ENCODE assay signal across 25 cellular contexts in the genomic region with DNA sequence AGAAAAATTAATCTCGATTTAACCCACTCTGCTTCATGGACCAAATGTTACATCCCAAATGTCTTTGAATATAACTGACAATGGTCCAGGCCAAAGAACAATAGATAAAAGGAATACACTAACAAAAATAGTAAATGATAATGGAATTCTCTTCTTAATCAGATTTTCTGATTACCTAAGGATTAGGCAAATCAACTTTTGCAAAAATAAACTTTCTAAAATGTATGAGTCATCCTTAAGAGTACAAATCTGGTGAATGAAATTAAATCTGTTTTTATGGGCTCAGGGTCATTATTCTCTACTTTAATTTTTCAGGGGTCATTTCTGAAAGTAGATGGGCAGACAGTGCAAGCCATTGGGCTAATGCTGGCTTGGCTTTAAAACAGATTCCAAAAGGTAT.
"Had no signal": no experiment of that assay in that cellular context is flagged by ENCODE, and none has a peak within 500 bp of the region (broad histone marks: within the 10 kb centered on the region; RNA-seq: fewer than 3 reads in every experiment).

No MANE protein-coding gene starts in this region.

- H3K27ac ChIP-seq: stomach, suprapubic skin, testis, thoracic aorta, thyroid gland, tibial nerve, transverse colon, upper lobe of left lung, upper lobe of right lung, vagina had no signal

- H3K4me1 ChIP-seq: stomach, suprapubic skin, testis, thyroid gland, tibial nerve, transverse colon, upper lobe of left lung, upper lobe of right lung, vagina had no signal

- H3K4me3 ChIP-seq: stomach, suprapubic skin, testis, thoracic aorta, thyroid gland, tibial artery, tibial nerve, transverse colon, upper lobe of left lung, upper lobe of right lung, vagina had no signal

- H3K9me3 ChIP-seq: suprapubic skin, testis, thoracic aorta, thyroid gland, tibial artery, transverse colon, upper lobe of left lung, upper lobe of right lung, vagina had no signal

- DNase-seq: stimulated activated CD4-positive, alpha-beta T cell treated with anti-CD3 and anti-CD28 coated beads, Interleukin-2, amount 100 ng/mL, for 48 hours; stimulated activated CD4-positive, alpha-beta T cell treated with anti-CD3 and anti-CD28 coated beads, Interleukin-4, amount 100 ng/mL, for 1 hour; stimulated activated CD4-positive, alpha-beta T cell treated with anti-CD3 and anti-CD28 coated beads, Interleukin-4, amount 100 ng/mL, for 24 hours; stimulated activated CD4-positive, alpha-beta T cell treated with anti-CD3 and anti-CD28 coated beads, Interleukin-4, amount 100 ng/mL, for 4 hours; stimulated activated CD8-positive, alpha-beta memory T cell treated with anti-CD3 and anti-CD28 coated beads, Interleukin-4, amount 100 ng/mL, for 48 hours; stimulated activated naive B cell treated with anti-CD40 and anti-IgM and Interleukin-4, amounts not matched to agents 10 μg/mL and 1 μg/mL and 100 μg/mL, for 72 hours; stimulated activated naive CD4-positive, alpha-beta T cell; stimulated activated naive CD4-positive, alpha-beta T cell treated with Interleukin-2 at 50 U/mL for 16 hours; stimulated activated naive CD8-positive, alpha-beta T cell treated with anti-CD3 and anti-CD28 coated beads, Interleukin-15, amount 100 ng/mL, for 72 hours; stimulated activated naive CD8-positive, alpha-beta T cell treated with anti-CD3 and anti-CD28 coated beads, Interleukin-15, Interleukin-2, amounts not matched to agents 100 U/mL and 50 U/mL, for 24 hours; stomach; tibial artery; transverse colon; trophoblast cell; upper lobe of left lung; upper lobe of right lung had no signal

- ATAC-seq: stimulated activated effector memory CD8-positive, alpha-beta T cell treated with anti-CD3 and anti-CD28 coated beads, Interleukin-12 subunit alpha, Interleukin-12 subunit beta, amount 100 ng/mL, for 72 hours; stimulated activated memory B cell treated with anti-CD40 and anti-IgM and Interleukin-4, amounts not matched to agents 10 μg/mL and 1 μg/mL and 100 μg/mL, for 72 hours; stimulated activated naive B cell treated with anti-CD40 and anti-IgM and Interleukin-4, amounts not matched to agents 10 μg/mL and 1 μg/mL and 100 μg/mL, for 72 hours; stimulated activated naive CD8-positive, alpha-beta T cell treated with anti-CD3 and anti-CD28 coated beads, Interleukin-15, amount 100 ng/mL, for 72 hours; stimulated activated naive CD8-positive, alpha-beta T cell treated with anti-CD3 and anti-CD28 coated beads, Interleukin-15, Interleukin-2, amounts not matched to agents 100 U/mL and 50 U/mL, for 24 hours; upper lobe of right lung had no signal

- FAIRE-seq: urothelium cell line had no signal

- H3K27me3 ChIP-seq: stomach, suprapubic skin, testis, thyroid gland, tibial artery, tibial nerve, transverse colon, upper lobe of left lung, upper lobe of right lung, vagina had no signal

- H3K36me3 ChIP-seq: stomach, suprapubic skin, thoracic aorta, thyroid gland, tibial artery, tibial nerve, transverse colon, upper lobe of left lung, upper lobe of right lung, vagina had no signal
